9 cellular contexts compared by ENCODE assay signal in the genomic region with DNA sequence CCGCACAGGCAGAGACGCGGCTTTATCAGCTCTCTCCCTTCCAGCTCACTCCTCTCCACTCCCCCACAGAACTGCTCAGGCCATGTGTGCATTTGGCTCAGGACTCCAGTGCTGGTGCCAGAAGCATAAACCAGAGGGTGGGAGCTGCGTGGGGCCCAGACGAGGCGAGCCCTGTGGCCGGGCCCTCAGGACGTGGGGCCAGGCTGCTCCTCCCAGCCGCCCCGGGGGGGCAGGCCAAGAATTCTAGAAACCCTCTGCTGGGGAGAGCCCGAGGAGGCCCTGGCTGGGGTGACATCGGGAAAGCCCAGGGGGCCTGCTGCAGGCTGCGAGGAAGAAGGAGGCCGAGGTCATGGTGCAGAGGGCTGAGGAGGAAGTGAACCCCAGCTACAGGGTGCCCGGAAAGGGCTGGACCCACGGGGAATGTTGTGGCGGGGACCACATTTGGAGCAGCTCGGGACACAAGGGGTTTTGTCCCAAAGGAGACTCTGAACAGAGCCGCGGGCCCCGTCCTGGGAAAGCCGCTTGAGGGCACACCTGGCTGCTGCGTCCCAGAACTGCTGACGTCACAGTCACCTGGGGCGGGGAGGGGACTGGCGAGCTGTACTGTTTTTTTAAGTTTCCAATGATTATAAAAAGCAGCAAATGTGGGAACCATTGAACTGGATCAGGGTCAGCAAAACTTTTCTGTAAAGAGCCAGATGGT.
DNase-seq lines count a peak whose midpoint lies in the region; ATAC-seq and TF ChIP-seq lines count a peak whose summit lies in the region.
"Had no signal": no experiment of that assay in that cellular context is flagged by ENCODE, and none has a peak within 500 bp of the region (broad histone marks: within the 10 kb centered on the region; RNA-seq: fewer than 3 reads in every experiment).

No MANE protein-coding gene starts in this region.

- peak overlapping the region in 10 of 11 experiments; percentile 21 to 60 (median 46); a peak in 18 of 22 replicates for H3K9ac ChIP-seq in BLaER1 treated with 17β-estradiol and CSF1 and Interleukin-3, amounts not matched to agents 10 nM and 100 nM

- H3K27ac Mint-ChIP-seq in activated CD8-positive, alpha-beta T cell treated with anti-CD3 and anti-CD28 coated beads, Interleukin-2, amount 10 ng/mL, durations not matched to agents 7 days and 5 days = no peak overlapping the region

- no peaks in the 10 kb centered on the region for H3K27me3 ChIP-seq in BLaER1 treated with 17β-estradiol and CSF1 and Interleukin-3, amounts not matched to agents 10 nM and 100 nM
- H3K27me3 ChIP-seq in right cardiac atrium (ENCODE audit: control insufficient read depth, insufficient read depth) = no peaks in the 10 kb centered on the region
- no peaks in the 10 kb centered on the region for H3K27me3 ChIP-seq in psoas muscle (ENCODE audit: insufficient read depth in 3 of 3, low read length in 2 of 3)

- ATAC-seq in right cardiac atrium (peak; percentile 95 to 96), psoas muscle (peak; percentile 45 to 71 (median 56)), GM21723 (IDR thresholded peaks at IDR 0.05; ENCODE audit: unreplicated experiment) (no peak), GM18511 (IDR thresholded peaks at IDR 0.05; ENCODE audit: unreplicated experiment) (no peak)
- ATAC-seq in activated CD8-positive, alpha-beta T cell treated with anti-CD3 and anti-CD28 coated beads, Interleukin-2, amount 10 ng/mL, durations not matched to agents 7 days and 5 days = no peak

- H3K4me1 ChIP-seq in BLaER1 treated with 17β-estradiol and CSF1 and Interleukin-3, amounts not matched to agents 10 nM and 100 nM = peaks cover 13 to 29% (median 16%) of the 10 kb centered on the region in 10 experiments; a peak in 19 of 20 replicates
- H3K4me1 ChIP-seq in right cardiac atrium (ENCODE audit: control insufficient read depth, insufficient read depth, low read length) (peaks cover 14% of the 10 kb centered on the region), psoas muscle (peaks cover 5% of the 10 kb centered on the region)

- H3K4me2 ChIP-seq in BLaER1 treated with 17β-estradiol and CSF1 and Interleukin-3, amounts not matched to agents 10 nM and 100 nM = peak overlapping the region; percentile 74 to 94 (median 86)

- POLR2A ChIA-PET in activated CD8-positive, alpha-beta T cell treated with anti-CD3 and anti-CD28 coated beads, Interleukin-2, amount 10 ng/mL, durations not matched to agents 7 days and 5 days (lab: Charles Lee) = no interaction called here

- H3K4me1 Mint-ChIP-seq in activated CD8-positive, alpha-beta T cell treated with anti-CD3 and anti-CD28 coated beads, Interleukin-2, amount 10 ng/mL, durations not matched to agents 7 days and 5 days (ENCODE audit: low read depth) = no peaks in the 10 kb centered on the region

- CTCF ChIA-PET in activated CD8-positive, alpha-beta T cell treated with anti-CD3 and anti-CD28 coated beads, Interleukin-2, amount 10 ng/mL, durations not matched to agents 7 days and 5 days (lab: Charles Lee) = no interaction called here

- DNase-seq in astrocyte of the spinal cord (ENCODE audit: low read depth, low spot score) (peak; percentile 75), right cardiac atrium (peak; percentile 88 to 94 (median 94)), psoas muscle (peak; percentile 77 to 82)
- DNase-seq in activated CD8-positive, alpha-beta T cell treated with anti-CD3 and anti-CD28 coated beads, Interleukin-2, amount 10 ng/mL, durations not matched to agents 7 days and 5 days = no peak
- no peak for DNase-seq in stimulated activated CD4-positive, alpha-beta T cell treated with anti-CD3 and anti-CD28 coated beads, Interleukin-4, amount 100 ng/mL, for 1 hour
- DNase-seq: DMS79 had no signal

- H3K36me3 ChIP-seq in BLaER1 treated with 17β-estradiol and CSF1 and Interleukin-3, amounts not matched to agents 10 nM and 100 nM = no peaks in the 10 kb centered on the region
- no peaks in the 10 kb centered on the region for H3K36me3 ChIP-seq in psoas muscle (ENCODE audit: insufficient read depth in 1 of 2, low read depth in 1 of 2)

- H3K4me3 Mint-ChIP-seq in activated CD8-positive, alpha-beta T cell treated with anti-CD3 and anti-CD28 coated beads, Interleukin-2, amount 10 ng/mL, durations not matched to agents 7 days and 5 days = no peak overlapping the region

- no peaks in the 10 kb centered on the region for H4K20me1 ChIP-seq in BLaER1 treated with 17β-estradiol and CSF1 and Interleukin-3, amounts not matched to agents 10 nM and 100 nM

- peak overlapping the region in 9 of 10 experiments; percentile 13 to 63 (median 36); a peak in 15 of 20 replicates for H3K4me3 ChIP-seq in BLaER1 treated with 17β-estradiol and CSF1 and Interleukin-3, amounts not matched to agents 10 nM and 100 nM
- H3K4me3 ChIP-seq in astrocyte of the spinal cord (ENCODE audit: low read depth, low read length) (no peak overlapping the region), right cardiac atrium (ENCODE audit: low read length) (no peak overlapping the region), psoas muscle (peak overlapping the region; percentile 25)

- no peaks in the 10 kb centered on the region for H3K27me3 Mint-ChIP-seq in activated CD8-positive, alpha-beta T cell treated with anti-CD3 and anti-CD28 coated beads, Interleukin-2, amount 10 ng/mL, durations not matched to agents 7 days and 5 days (ENCODE audit: low read depth)

- no peaks in the 10 kb centered on the region for H3K9me3 ChIP-seq in BLaER1 treated with 17β-estradiol and CSF1 and Interleukin-3, amounts not matched to agents 10 nM and 100 nM (replicated peaks in 1 of 11)
- no peaks in the 10 kb centered on the region for H3K9me3 ChIP-seq in right cardiac atrium (ENCODE audit: control insufficient read depth, low read length)
- no peaks in the 10 kb centered on the region for H3K9me3 ChIP-seq in psoas muscle

- WGBS in right cardiac atrium = 25% methylated on average over 26 of the region's 26 CpGs
- 22 to 33% (median 28%) methylated on average over 25 to 26 of the region's 26 CpGs for WGBS in psoas muscle, 3 donors

- intact Hi-C loops in right cardiac atrium (cut with DNase I) = loop anchor here in 2 of 4 donors (10.0 kb wide), 1 partner anchor 122 kb away; the partner anchor contains the start of gene RRBP1 (in 2 of the 2)
- intact Hi-C loops in psoas muscle (cut with DNase I) = loop anchor here in 1 of 2 donors (5.0 kb wide), 1 partner anchor 35 kb away; no protein-coding TSS in a partner anchor

- H3K9me3 Mint-ChIP-seq in activated CD8-positive, alpha-beta T cell treated with anti-CD3 and anti-CD28 coated beads, Interleukin-2, amount 10 ng/mL, durations not matched to agents 7 days and 5 days (ENCODE audit: insufficient read depth) = no peaks in the 10 kb centered on the region

- no peaks in the 10 kb centered on the region for H3K36me3 Mint-ChIP-seq in activated CD8-positive, alpha-beta T cell treated with anti-CD3 and anti-CD28 coated beads, Interleukin-2, amount 10 ng/mL, durations not matched to agents 7 days and 5 days (ENCODE audit: low read depth)

- TF ChIP-seq CTCF in astrocyte of the spinal cord (IDR thresholded peaks at IDR 0.05; ENCODE audit: low read depth, low read length) (no peak), psoas muscle (IDR thresholded peaks at IDR 0.05) (no peak)

- in situ Hi-C loops in astrocyte of the spinal cord (cut with HindIII; ENCODE audit: low sequenced_read_pairs) = no loop called here

- H3K27ac ChIP-seq in BLaER1 treated with 17β-estradiol and CSF1 and Interleukin-3, amounts not matched to agents 10 nM and 100 nM = peak overlapping the region in 7 of 11 experiments; percentile 36 to 59 (median 48); a peak in 13 of 22 replicates
- peak overlapping the region; percentile 74 for H3K27ac ChIP-seq in right cardiac atrium (ENCODE audit: low read length)
- H3K27ac ChIP-seq in psoas muscle = peak overlapping the region; percentile 46

Comparison
In these comparisons a context has a peak if more than half of its experiments do, and no peak if none do; other contexts are left out.
1. H3K4me3 ChIP-seq: peak in BLaER1 treated with 17β-estradiol and CSF1 and Interleukin-3, amounts not matched to agents 10 nM and 100 nM (9 of 10) and psoas muscle (single experiment); none in astrocyte of the spinal cord (single experiment) and right cardiac atrium (single experiment).
2. DNase-seq: peak in astrocyte of the spinal cord (single experiment), right cardiac atrium (3 of 3) and psoas muscle (2 of 2); none in activated CD8-positive, alpha-beta T cell treated with anti-CD3 and anti-CD28 coated beads, Interleukin-2, amount 10 ng/mL, durations not matched to agents 7 days and 5 days (single experiment) and stimulated activated CD4-positive, alpha-beta T cell treated with anti-CD3 and anti-CD28 coated beads, Interleukin-4, amount 100 ng/mL, for 1 hour (single experiment).
3. ATAC-seq: peak in right cardiac atrium (2 of 2) and psoas muscle (4 of 4); none in GM21723 (single experiment), GM18511 (single experiment) and activated CD8-positive, alpha-beta T cell treated with anti-CD3 and anti-CD28 coated beads, Interleukin-2, amount 10 ng/mL, durations not matched to agents 7 days and 5 days (single experiment).
4. Peak in every context shown above with its lines, with median percentiles within 50 percentile points of each other: H3K27ac ChIP-seq.